12 cellular contexts compared by ENCODE assay signal in genomic region chr5:143101134-143101533, GRCh38.
DNase-seq lines count a peak whose midpoint lies in the region; ATAC-seq and TF ChIP-seq lines count a peak whose summit lies in the region.
"Had no signal": no experiment of that assay in that cellular context is flagged by ENCODE, and none has a peak within 500 bp of the region (broad histone marks: within the 10 kb centered on the region; RNA-seq: fewer than 3 reads in every experiment).

No MANE protein-coding gene starts in this region.

- no peak for TF ChIP-seq POLR2A in gastroesophageal sphincter (IDR thresholded peaks at IDR 0.05)

- H3K4me3 Mint-ChIP-seq in central memory CD8-positive, alpha-beta T cell = peak overlapping the region; percentile 49

- no peak for DNase-seq in central memory CD8-positive, alpha-beta T cell (ENCODE audit: low spot score in 2 of 2)
- DNase-seq in COLO668 (lab: John Stamatoyannopoulos, UW; ENCODE audit: unreplicated experiment) (no peak), NCI-H526 treated with DMSO at 0.1 percent for 48 hours (lab: John Stamatoyannopoulos, UW) (no peak), H4 (ENCODE audit: low spot score) (no peak)
- DNase-seq: activated CD4-positive, alpha-beta T cell treated with anti-CD3 and anti-CD28 coated beads for 4 hours; NK-92 treated with Interleukin-12 subunit alpha and Interleukin-12 subunit beta, amount 100 ng/mL, for 24 hours had no signal

- ATAC-seq in GM18511 (IDR thresholded peaks at IDR 0.05; ENCODE audit: unreplicated experiment) (peak; percentile 92), GM19468 (IDR thresholded peaks at IDR 0.05; ENCODE audit: extremely low read depth, unreplicated experiment) (peak; percentile 75), HG03135 (IDR thresholded peaks at IDR 0.05; ENCODE audit: unreplicated experiment) (peak; percentile 91), gastroesophageal sphincter (no peak)
- ATAC-seq in central memory CD8-positive, alpha-beta T cell (replicated peaks; ENCODE audit: extremely low read depth, poor library complexity, severe bottlenecking) = no peak

- no peaks in the 10 kb centered on the region for H3K9me3 Mint-ChIP-seq in central memory CD8-positive, alpha-beta T cell

- no peak overlapping the region for H3K4me3 ChIP-seq in gastroesophageal sphincter
- H3K4me3 ChIP-seq: coronary artery had no signal

- peaks cover 17% of the 10 kb centered on the region for H3K36me3 Mint-ChIP-seq in central memory CD8-positive, alpha-beta T cell (ENCODE audit: insufficient read depth)

- H3K4me1 ChIP-seq in gastroesophageal sphincter = peaks cover 0 to 8% (median 0%) of the 10 kb centered on the region in 3 donors
- H3K4me1 ChIP-seq: parathyroid adenoma had no signal

- no peaks in the 10 kb centered on the region for H3K27me3 ChIP-seq in gastroesophageal sphincter

- no peak for TF ChIP-seq CTCF in gastroesophageal sphincter (IDR thresholded peaks at IDR 0.05)

- H3K27ac ChIP-seq in gastroesophageal sphincter = no peak overlapping the region
- H3K27ac ChIP-seq: coronary artery, parathyroid adenoma had no signal

- no peaks in the 10 kb centered on the region for H3K36me3 ChIP-seq in gastroesophageal sphincter

- H3K27me3 Mint-ChIP-seq in central memory CD8-positive, alpha-beta T cell = no peaks in the 10 kb centered on the region

- 86 to 94% methylated on average over 2 of the region's 2 CpGs for WGBS in gastroesophageal sphincter (ENCODE audit: low coverage in 1 of 2), 2 donors

- no peak for TF ChIP-seq EP300 in gastroesophageal sphincter (IDR thresholded peaks at IDR 0.05)

- H3K27ac Mint-ChIP-seq in central memory CD8-positive, alpha-beta T cell (ENCODE audit: low read depth) = peak overlapping the region; percentile 85

- H3K4me1 Mint-ChIP-seq in central memory CD8-positive, alpha-beta T cell = peaks cover 27% of the 10 kb centered on the region

- no peaks in the 10 kb centered on the region for H3K9me3 ChIP-seq in gastroesophageal sphincter

Comparison
In these comparisons a context has a peak if more than half of its experiments do, and no peak if none do; other contexts are left out.
1. ATAC-seq: peak in GM18511 (single experiment), GM19468 (single experiment) and HG03135 (single experiment); none in central memory CD8-positive, alpha-beta T cell (single experiment) and gastroesophageal sphincter (single experiment).